Comparison of ENCODE assay signal across 1 cellular context in genomic region chr17:81096741-81097133, GRCh38.
TF ChIP-seq lines count a peak whose summit lies in the region.

No MANE protein-coding gene starts in this region.

TF ChIP-seq in GM23338, 12 proteins besides CTCF, POLR2A, EP300 and RAD21 (continued from another document):
- no peak for TF ChIP-seq REST (IDR thresholded peaks at IDR 0.05; ENCODE audit: unreplicated experiment)
- TF ChIP-seq JUNB (IDR thresholded peaks at IDR 0.05; ENCODE audit: unreplicated experiment) = no peak
- no peak for TF ChIP-seq EZH2phosphoT487 (IDR thresholded peaks at IDR 0.05; ENCODE audit: unreplicated experiment)
